Comparison of ENCODE assay signal across 28 cellular contexts in the genomic region with DNA sequence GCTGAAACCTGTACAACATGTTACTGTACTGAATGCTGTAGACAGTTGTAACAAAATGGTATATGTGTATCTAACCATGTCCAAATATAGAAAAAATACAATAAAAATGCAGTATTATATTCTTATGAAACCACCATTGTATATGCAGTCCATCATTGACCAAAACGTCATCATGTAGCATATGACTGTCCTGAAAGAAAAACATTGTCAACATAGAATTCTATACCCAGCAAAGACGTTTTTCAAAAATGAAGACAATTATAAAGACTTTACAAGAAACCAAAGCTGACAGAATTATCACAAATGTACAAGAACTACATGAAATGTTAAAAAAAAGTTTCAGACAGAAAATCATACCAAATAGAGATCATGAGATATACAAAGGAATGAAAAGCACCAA.
"Had no signal": no experiment of that assay in that cellular context is flagged by ENCODE, and none has a peak within 500 bp of the region (broad histone marks: within the 10 kb centered on the region; RNA-seq: fewer than 3 reads in every experiment).

No MANE protein-coding gene starts in this region.

- H3K4me1 Mint-ChIP-seq: stimulated activated memory B cell treated with anti-CD40 and anti-IgM and Interleukin-4, amounts not matched to agents 10 μg/mL and 1 μg/mL and 100 μg/mL, for 72 hours had no signal

- H3K36me3 ChIP-seq: stomach, suprapubic skin, thoracic aorta, thyroid gland, tibial artery, tibial nerve, transverse colon, upper lobe of left lung, upper lobe of right lung, uterus, vagina had no signal

- H3K4me3 Mint-ChIP-seq: stimulated activated effector memory CD8-positive, alpha-beta T cell treated with anti-CD3 and anti-CD28 coated beads, Interleukin-12 subunit alpha, Interleukin-12 subunit beta, amount 100 ng/mL, for 72 hours; stimulated activated memory B cell treated with anti-CD40 and anti-IgM and Interleukin-4, amounts not matched to agents 10 μg/mL and 1 μg/mL and 100 μg/mL, for 72 hours; stimulated activated naive B cell treated with anti-CD40 and anti-IgM and Interleukin-4, amounts not matched to agents 10 μg/mL and 1 μg/mL and 100 μg/mL, for 72 hours; stimulated activated naive CD8-positive, alpha-beta T cell treated with anti-CD3 and anti-CD28 coated beads, Interleukin-15, amount 100 ng/mL, for 72 hours; stimulated activated naive CD8-positive, alpha-beta T cell treated with anti-CD3 and anti-CD28 coated beads, Interleukin-15, Interleukin-2, amounts not matched to agents 100 ng/mL and 50 ng/mL, for 24 hours had no signal

- FAIRE-seq: urothelium cell line had no signal

- H3K4me3 ChIP-seq: stomach, suprapubic skin, testis, thoracic aorta, thyroid gland, tibial artery, tibial nerve, transverse colon, upper lobe of left lung, upper lobe of right lung, uterus, vagina had no signal

- H3K36me3 Mint-ChIP-seq: stimulated activated effector memory CD8-positive, alpha-beta T cell treated with anti-CD3 and anti-CD28 coated beads, Interleukin-12 subunit alpha, Interleukin-12 subunit beta, amount 100 ng/mL, for 72 hours had no signal

- H3K27ac Mint-ChIP-seq: stimulated activated effector memory CD8-positive, alpha-beta T cell treated with anti-CD3 and anti-CD28 coated beads, Interleukin-12 subunit alpha, Interleukin-12 subunit beta, amount 100 ng/mL, for 72 hours; stimulated activated memory B cell treated with anti-CD40 and anti-IgM and Interleukin-4, amounts not matched to agents 10 μg/mL and 1 μg/mL and 100 μg/mL, for 72 hours; stimulated activated naive B cell treated with anti-CD40 and anti-IgM and Interleukin-4, amounts not matched to agents 10 μg/mL and 1 μg/mL and 100 μg/mL, for 72 hours; stimulated activated naive CD8-positive, alpha-beta T cell treated with anti-CD3 and anti-CD28 coated beads, Interleukin-15, amount 100 ng/mL, for 72 hours; stimulated activated naive CD8-positive, alpha-beta T cell treated with anti-CD3 and anti-CD28 coated beads, Interleukin-15, Interleukin-2, amounts not matched to agents 100 ng/mL and 50 ng/mL, for 24 hours had no signal

- H3K9me3 ChIP-seq: testis, thyroid gland, vagina had no signal

- H3K4me1 ChIP-seq: testis had no signal

- DNase-seq: stimulated activated CD4-positive, alpha-beta T cell treated with anti-CD3 and anti-CD28 coated beads, Interleukin-2, amount 100 ng/mL, for 48 hours; stimulated activated CD4-positive, alpha-beta T cell treated with anti-CD3 and anti-CD28 coated beads, Interleukin-4, amount 100 ng/mL, for 1 hour; stimulated activated CD4-positive, alpha-beta T cell treated with anti-CD3 and anti-CD28 coated beads, Interleukin-4, amount 100 ng/mL, for 24 hours; stimulated activated CD4-positive, alpha-beta T cell treated with anti-CD3 and anti-CD28 coated beads, Interleukin-4, amount 100 ng/mL, for 4 hours; stimulated activated CD8-positive, alpha-beta memory T cell treated with anti-CD3 and anti-CD28 coated beads, Interleukin-4, amount 100 ng/mL, for 48 hours; stimulated activated naive B cell treated with anti-CD40 and anti-IgM and Interleukin-4, amounts not matched to agents 10 μg/mL and 1 μg/mL and 100 μg/mL, for 72 hours; stimulated activated naive CD4-positive, alpha-beta T cell; stimulated activated naive CD4-positive, alpha-beta T cell treated with Interleukin-2 at 50 U/mL for 16 hours; stimulated activated naive CD8-positive, alpha-beta T cell treated with anti-CD3 and anti-CD28 coated beads, Interleukin-15, amount 100 ng/mL, for 72 hours; stimulated activated naive CD8-positive, alpha-beta T cell treated with anti-CD3 and anti-CD28 coated beads, Interleukin-15, Interleukin-2, amounts not matched to agents 100 U/mL and 50 U/mL, for 24 hours; stomach; substantia nigra; testis; thyroid gland; tibial artery; transverse colon; trophoblast cell; upper lobe of left lung; upper lobe of right lung; uterus had no signal

- H3K27ac ChIP-seq: stomach, suprapubic skin, testis, thoracic aorta, thyroid gland, tibial artery, tibial nerve, transverse colon, upper lobe of left lung, upper lobe of right lung, uterus, vagina had no signal
